1 cellular context compared by ENCODE assay signal in the genomic region with DNA sequence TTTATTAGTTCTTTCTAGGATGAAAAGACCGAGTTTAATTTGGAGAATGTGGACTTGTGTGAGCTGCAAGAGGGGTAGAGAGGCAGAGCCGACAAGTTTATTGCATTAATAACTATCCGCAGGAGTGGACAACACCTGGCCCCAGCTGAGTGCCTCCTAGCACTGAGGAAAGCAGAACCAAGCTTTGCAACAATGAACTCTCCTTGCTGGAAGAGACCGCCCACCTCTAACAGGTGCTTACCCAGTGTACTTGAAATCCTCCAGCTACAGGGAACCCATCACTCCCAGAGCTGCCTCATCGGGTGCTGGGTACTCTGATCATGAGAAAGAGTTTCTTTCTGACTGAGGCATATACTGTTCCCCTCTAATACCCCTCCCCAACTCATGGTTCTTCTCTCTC.
TF ChIP-seq lines count a peak whose summit lies in the region.

No MANE protein-coding gene starts in this region.

TF ChIP-seq in GM23338, 12 proteins besides CTCF, POLR2A, EP300 and RAD21 (continued from another document):
- TF ChIP-seq NANOG (IDR thresholded peaks at IDR 0.05; ENCODE audit: borderline replicate concordance) (no peak), STAT1 (IDR thresholded peaks at IDR 0.05; ENCODE audit: unreplicated experiment) (no peak), EZH2phosphoT487 (IDR thresholded peaks at IDR 0.05; ENCODE audit: unreplicated experiment) (no peak)
- TF ChIP-seq, protein P1, sequence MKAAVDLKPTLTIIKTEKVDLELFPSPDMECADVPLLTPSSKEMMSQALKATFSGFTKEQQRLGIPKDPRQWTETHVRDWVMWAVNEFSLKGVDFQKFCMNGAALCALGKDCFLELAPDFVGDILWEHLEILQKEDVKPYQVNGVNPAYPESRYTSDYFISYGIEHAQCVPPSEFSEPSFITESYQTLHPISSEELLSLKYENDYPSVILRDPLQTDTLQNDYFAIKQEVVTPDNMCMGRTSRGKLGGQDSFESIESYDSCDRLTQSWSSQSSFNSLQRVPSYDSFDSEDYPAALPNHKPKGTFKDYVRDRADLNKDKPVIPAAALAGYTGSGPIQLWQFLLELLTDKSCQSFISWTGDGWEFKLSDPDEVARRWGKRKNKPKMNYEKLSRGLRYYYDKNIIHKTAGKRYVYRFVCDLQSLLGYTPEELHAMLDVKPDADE (IDR thresholded peaks at IDR 0.05) = no peak
